Comparison of ENCODE assay signal across 10 cellular contexts in genomic region chr1:84721152-84721551, GRCh38.
DNase-seq lines count a peak whose midpoint lies in the region; ATAC-seq and TF ChIP-seq lines count a peak whose summit lies in the region.
"Had no signal": no experiment of that assay in that cellular context is flagged by ENCODE, and none has a peak within 500 bp of the region (broad histone marks: within the 10 kb centered on the region; RNA-seq: fewer than 3 reads in every experiment).

No MANE protein-coding gene starts in this region.

- ATAC-seq in SK-N-SH treated with all-trans-retinoic acid at 6 μM for 48 hours (peak; percentile 80), GM19455 (IDR thresholded peaks at IDR 0.05; ENCODE audit: unreplicated experiment) (no peak)

- DNase-seq in stimulated activated CD4-positive, alpha-beta T cell treated with anti-CD3 and anti-CD28 coated beads, Interleukin-1b, Interleukin-23, amount 100 ng/mL, for 48 hours: peak; percentile 11
- no peak for DNase-seq in stimulated activated CD4-positive, alpha-beta T cell treated with anti-CD3 and anti-CD28 coated beads, Interleukin-12 subunit alpha, Interleukin-12 subunit beta, amount 100 ng/mL, for 4 hours
- DNase-seq in globus pallidus (ENCODE audit: low spot score): peak; percentile 10
- DNase-seq in superior temporal gyrus (ENCODE audit: extremely low spot score): no peak
- no peak for DNase-seq in cerebellar nuclear complex (lab: John Stamatoyannopoulos, UW)
- no peak for DNase-seq in NCI-H2029 treated with DMSO at 0.1 percent for 48 hours (lab: John Stamatoyannopoulos, UW)
- DNase-seq: activated CD8-positive, alpha-beta memory T cell treated with anti-CD3 and anti-CD28 coated beads for 24 hours; CD8-positive, alpha-beta memory T cell had no signal

TF ChIP-seq in SK-N-SH treated with all-trans-retinoic acid at 6 μM for 48 hours, 23 proteins besides CTCF, POLR2A, EP300 and RAD21:
- TF ChIP-seq ZNF565 (CRISPR knock-in tag; conservative IDR thresholded peaks at IDR 0.05; ENCODE audit: low read depth) (no peak), ISL1 (CRISPR knock-in tag; IDR thresholded peaks at IDR 0.05) (0 out of 2 replicates have a peak, but pooled peaks have one; percentile 23)
TF ChIP-seq in SK-N-SH treated with all-trans-retinoic acid at 6 μM for 48 hours: peak in this region for 1.

Comparison
In these comparisons a context has a peak if more than half of its experiments do, and no peak if none do; other contexts are left out.
1. DNase-seq: peak in stimulated activated CD4-positive, alpha-beta T cell treated with anti-CD3 and anti-CD28 coated beads, Interleukin-1b, Interleukin-23, amount 100 ng/mL, for 48 hours (single experiment) and globus pallidus (single experiment); none in stimulated activated CD4-positive, alpha-beta T cell treated with anti-CD3 and anti-CD28 coated beads, Interleukin-12 subunit alpha, Interleukin-12 subunit beta, amount 100 ng/mL, for 4 hours (single experiment), superior temporal gyrus (single experiment), cerebellar nuclear complex (0 of 2) and NCI-H2029 treated with DMSO at 0.1 percent for 48 hours (single experiment).